12 cellular contexts compared by ENCODE assay signal in the genomic region with DNA sequence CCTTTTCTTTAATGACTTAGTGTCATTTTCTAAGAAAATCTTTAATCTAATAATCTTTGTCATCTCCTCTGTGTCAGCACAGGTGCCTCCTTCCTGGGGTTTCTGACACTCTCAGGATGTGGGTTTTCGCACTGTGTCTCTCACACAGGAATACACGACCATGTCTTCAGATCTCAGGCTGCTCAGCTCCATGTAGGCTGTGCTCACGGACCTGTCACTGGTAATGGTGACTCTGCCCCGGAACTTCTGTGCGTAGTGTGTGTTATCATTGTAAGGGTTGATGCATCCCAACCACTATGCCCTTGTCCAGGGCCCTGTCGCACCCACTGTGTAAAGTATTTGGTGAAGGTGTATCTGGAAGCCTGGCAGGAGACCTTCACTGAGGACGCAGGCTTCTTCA.
A peak's percentile ranks its signal among the peaks of the same experiment; 100 is the strongest.
DNase-seq lines count a peak whose midpoint lies in the region; ATAC-seq and TF ChIP-seq lines count a peak whose summit lies in the region.
"Had no signal": no experiment of that assay in that cellular context is flagged by ENCODE, and none has a peak within 500 bp of the region (broad histone marks: within the 10 kb centered on the region; RNA-seq: fewer than 3 reads in every experiment).

No MANE protein-coding gene starts in this region.

- no peaks in the 10 kb centered on the region for H3K27me3 ChIP-seq in trophoblast cell (ENCODE audit: insufficient read depth, low read length)
- no peaks in the 10 kb centered on the region for H3K27me3 ChIP-seq in PC-9 (ENCODE audit: insufficient read depth, low read depth)

- no peak overlapping the region for H3K18ac ChIP-seq in trophoblast cell (ENCODE audit: low read length)

- TF ChIP-seq CTCF in mucosa of descending colon (IDR thresholded peaks at IDR 0.05) (no peak), PC-9 (conservative IDR thresholded peaks at IDR 0.05) (no peak)

- no peaks in the 10 kb centered on the region for H3K9me3 Mint-ChIP-seq in activated T-cell treated with anti-CD3 and anti-CD28 coated beads, Interleukin-2, amount 50 U/mL, for 4 hours

- no peaks in the 10 kb centered on the region for H3K36me3 ChIP-seq in mucosa of descending colon (ENCODE audit: low read depth)
- H3K36me3 ChIP-seq in trophoblast cell (ENCODE audit: control insufficient read depth in 1 of 2, insufficient read depth in 2 of 2, low read length in 2 of 2), result no peaks in the 10 kb centered on the region
- no peaks in the 10 kb centered on the region for H3K36me3 ChIP-seq in PC-9 (ENCODE audit: low read depth)

- no peak overlapping the region for H3K9ac ChIP-seq in trophoblast cell (ENCODE audit: low read length)

- H2AFZ ChIP-seq in trophoblast cell (ENCODE audit: insufficient read depth, low read length, poor library complexity) (no peak overlapping the region), PC-9 (no peak overlapping the region)

- H4K91ac ChIP-seq in trophoblast cell (ENCODE audit: low read depth, low read length), result no peak overlapping the region

- no peaks in the 10 kb centered on the region for H3K9me2 ChIP-seq in PC-9 (ENCODE audit: insufficient read depth)

- H3K4me3 ChIP-seq in mucosa of descending colon, result no peak overlapping the region
- no peak overlapping the region for H3K4me3 ChIP-seq in trophoblast cell (ENCODE audit: low read depth, low read length)
- no peak overlapping the region for H3K4me3 ChIP-seq in PC-9

- H2AK5ac ChIP-seq in trophoblast cell (ENCODE audit: low read length), result no peak overlapping the region

- H3K79me2 ChIP-seq in trophoblast cell (ENCODE audit: control insufficient read depth, insufficient read depth, low read length, poor library complexity) (no peaks in the 10 kb centered on the region), PC-9 (ENCODE audit: low read depth) (no peaks in the 10 kb centered on the region)

- H3K79me1 ChIP-seq in trophoblast cell (ENCODE audit: low read length), result no peaks in the 10 kb centered on the region

- H2BK5ac ChIP-seq in trophoblast cell (ENCODE audit: low read depth, low read length, poor library complexity), result no peak overlapping the region

- H3K4ac ChIP-seq in trophoblast cell (ENCODE audit: low read depth, low read length), result no peak overlapping the region

- H3K4me2 ChIP-seq in trophoblast cell (ENCODE audit: low read length) (no peak overlapping the region), PC-9 (no peak overlapping the region)

- CTCF ChIA-PET in PC-9 (lab: Charles Lee), result no interaction called here

- WGBS in trophoblast cell (ENCODE audit: extremely low coverage, insufficient coverage, insufficient read length), result no CpG with 5 or more reads among the region's 7 CpGs

- H3K4me1 Mint-ChIP-seq in activated T-cell treated with anti-CD3 and anti-CD28 coated beads, Interleukin-2, amount 50 U/mL, for 4 hours (ENCODE audit: low read depth), result peaks cover 61% of the 10 kb centered on the region

- H2BK12ac ChIP-seq in trophoblast cell (ENCODE audit: low read length), result no peak overlapping the region

- H3K14ac ChIP-seq in trophoblast cell (ENCODE audit: low read length), result no peak overlapping the region

- POLR2A ChIA-PET in PC-9 (lab: Charles Lee; ENCODE audit: unreplicated experiment), result no interaction called here

- H3K23ac ChIP-seq in trophoblast cell (ENCODE audit: low read length), result no peak overlapping the region

- no peak overlapping the region for H3K27ac ChIP-seq in trophoblast cell (ENCODE audit: low read depth, low read length)
- H3K27ac ChIP-seq in PC-9, result no peak overlapping the region

- peak; percentile 60 for ATAC-seq in activated T-cell treated with anti-CD3 and anti-CD28 coated beads, Interleukin-2, amount 50 U/mL, for 4 hours
- ATAC-seq in mucosa of descending colon (peak; percentile 52), HG02973 (IDR thresholded peaks at IDR 0.05; ENCODE audit: unreplicated experiment) (no peak)
- peak; percentile 42 for ATAC-seq in stimulated activated naive CD8-positive, alpha-beta T cell treated with anti-CD3 and anti-CD28 coated beads, Interleukin-15, Interleukin-2, amounts not matched to agents 100 U/mL and 50 U/mL, for 24 hours
- ATAC-seq: HCT116 had no signal

- peak; percentile 49 for DNase-seq in T-helper 9 cell
- DNase-seq in activated T-cell treated with anti-CD3 and anti-CD28 coated beads, Interleukin-2, amount 50 U/mL, for 4 hours, result peak; percentile 56
- DNase-seq in mucosa of descending colon, result peak in 2 of 3 donors; percentile 25 to 42
- DNase-seq in stimulated activated naive CD8-positive, alpha-beta T cell treated with anti-CD3 and anti-CD28 coated beads, Interleukin-15, Interleukin-2, amounts not matched to agents 100 U/mL and 50 U/mL, for 24 hours, result peak; percentile 37
- DNase-seq in mesenteric fat pad (ENCODE audit: low spot score), result no peak
- no peak for DNase-seq in trophoblast cell
- DNase-seq in PC-9, result no peak
- DNase-seq: Calu3, midbrain, NCI-H1694 had no signal

- H4K8ac ChIP-seq in trophoblast cell (ENCODE audit: low read depth, low read length), result no peak overlapping the region

- no peaks in the 10 kb centered on the region for H4K20me1 ChIP-seq in PC-9 (ENCODE audit: insufficient read depth)

- H4K12ac ChIP-seq in trophoblast cell (ENCODE audit: low read depth, low read length), result no peak overlapping the region

- no peaks in the 10 kb centered on the region for H3K36me3 Mint-ChIP-seq in activated T-cell treated with anti-CD3 and anti-CD28 coated beads, Interleukin-2, amount 50 U/mL, for 4 hours (ENCODE audit: insufficient read depth)

- H2BK120ac ChIP-seq in trophoblast cell (ENCODE audit: insufficient read depth, low read length, poor library complexity), result no peak overlapping the region

- no peak overlapping the region for H3K4me3 Mint-ChIP-seq in activated T-cell treated with anti-CD3 and anti-CD28 coated beads, Interleukin-2, amount 50 U/mL, for 4 hours

- intact Hi-C loops in mucosa of descending colon (cut with DNase I, micrococcal nuclease), result no loop called here
- intact Hi-C loops in PC-9 (cut with micrococcal nuclease; ENCODE audit: unreplicated experiment), result no loop called here

- H3K4me1 ChIP-seq in mucosa of descending colon (ENCODE audit: low read depth) (no peaks in the 10 kb centered on the region), trophoblast cell (ENCODE audit: control insufficient read depth in 1 of 2, insufficient read depth in 2 of 2, low read length in 2 of 2) (no peaks in the 10 kb centered on the region), PC-9 (replicated peaks; ENCODE audit: insufficient read depth) (no peaks in the 10 kb centered on the region)

- no peaks in the 10 kb centered on the region for H3K9me3 ChIP-seq in mucosa of descending colon
- peaks cover 12% of the 10 kb centered on the region for H3K9me3 ChIP-seq in trophoblast cell (ENCODE audit: insufficient read depth, low read depth, low read length)
- no peaks in the 10 kb centered on the region for H3K9me3 ChIP-seq in PC-9 (ENCODE audit: insufficient read depth, low read depth)

- no peaks in the 10 kb centered on the region for H3F3A ChIP-seq in PC-9 (ENCODE audit: insufficient read depth, low read depth)

- no TSS peak for BruUV-seq in PC-9 (replicated peaks; lab: Mats Ljungman, UMichigan)

- no peaks in the 10 kb centered on the region for H3K27me3 Mint-ChIP-seq in activated T-cell treated with anti-CD3 and anti-CD28 coated beads, Interleukin-2, amount 50 U/mL, for 4 hours (ENCODE audit: low read depth)

Comparison
In these comparisons a context has a peak if more than half of its experiments do, and no peak if none do; other contexts are left out.
1. DNase-seq: peak in T-helper 9 cell (single experiment), activated T-cell treated with anti-CD3 and anti-CD28 coated beads, Interleukin-2, amount 50 U/mL, for 4 hours (single experiment), mucosa of descending colon (2 of 3) and stimulated activated naive CD8-positive, alpha-beta T cell treated with anti-CD3 and anti-CD28 coated beads, Interleukin-15, Interleukin-2, amounts not matched to agents 100 U/mL and 50 U/mL, for 24 hours (single experiment); none in mesenteric fat pad (single experiment), trophoblast cell (0 of 2) and PC-9 (0 of 2).